ENCODE assay signal across 8 cellular contexts in genomic region chr15:43514241-43515057, GRCh38. TPM values are rescaled to one million over a fixed set of nuclear protein-coding genes. Genes with fewer than 3 reads are reported as not detected.
DNase-seq lines count a peak whose midpoint lies in the region; ATAC-seq and TF ChIP-seq lines count a peak whose summit lies in the region.

No MANE protein-coding gene starts in this region.

- H3K27ac ChIP-seq in BLaER1 (peak overlapping the region; percentile 85), GM23338 (ENCODE audit: low read depth) (no peak overlapping the region), SJCRH30 (peak overlapping the region; percentile 54), esophagus muscularis mucosa (replicated peaks in 1 of 4) (peak overlapping the region in 3 of 4 donors; percentile 8 to 86 (median 9)), osteoblast (ENCODE audit: low read depth, low read length) (peak overlapping the region; percentile 77)

- H3K27me3 ChIP-seq in BLaER1, result no peaks in the 10 kb centered on the region
- H3K27me3 ChIP-seq in GM23338 (ENCODE audit: insufficient read depth), result peaks cover 66% of the 10 kb centered on the region
- H3K27me3 ChIP-seq in SJCRH30, result no peaks in the 10 kb centered on the region
- H3K27me3 ChIP-seq in esophagus muscularis mucosa, result no peaks in the 10 kb centered on the region
- no peaks in the 10 kb centered on the region for H3K27me3 ChIP-seq in osteoblast (ENCODE audit: insufficient read depth, low read length)

- H3K27ac Mint-ChIP-seq in GM23338, result no peak overlapping the region

- H3F3A ChIP-seq in GM23338 (replicated peaks; ENCODE audit: low read depth), result peaks cover 7% of the 10 kb centered on the region

- H3K4me1 ChIP-seq in BLaER1 (peaks cover 76% of the 10 kb centered on the region), GM23338 (ENCODE audit: insufficient read depth) (peaks cover 36% of the 10 kb centered on the region), SJCRH30 (peaks cover 44% of the 10 kb centered on the region), esophagus muscularis mucosa (peaks cover 43 to 68% (median 64%) of the 10 kb centered on the region in 4 donors), osteoblast (ENCODE audit: insufficient read depth, low read length) (peaks cover 60% of the 10 kb centered on the region)

- no peaks in the 10 kb centered on the region; the same call in 2 of the 3 replicates for H3K36me3 Mint-ChIP-seq in GM23338 (ENCODE audit: low read depth)

- H3K9ac ChIP-seq in BLaER1, result peak overlapping the region; percentile 26; the same call in 1 of the 2 replicates

- H3K79me2 ChIP-seq in GM23338 (replicated peaks; ENCODE audit: insufficient read depth) (no peaks in the 10 kb centered on the region), osteoblast (ENCODE audit: insufficient read depth, low read length) (peaks cover 28% of the 10 kb centered on the region)

- H3K4me3 ChIP-seq in BLaER1 (peak overlapping the region; percentile 46), GM23338 (no peak overlapping the region), SJCRH30 (no peak overlapping the region), esophagus muscularis mucosa (no peak overlapping the region), osteoblast (ENCODE audit: insufficient read depth, low read length) (no peak overlapping the region)

- peak overlapping the region; percentile 99 for H3K4me2 ChIP-seq in BLaER1
- H3K4me2 ChIP-seq in GM23338, result no peak overlapping the region
- peak overlapping the region; percentile 67 for H3K4me2 ChIP-seq in osteoblast (ENCODE audit: insufficient read depth, low read length)

- no peaks in the 10 kb centered on the region for H3K9me3 ChIP-seq in BLaER1
- no peaks in the 10 kb centered on the region for H3K9me3 ChIP-seq in SJCRH30 (replicated peaks)
- no peaks in the 10 kb centered on the region for H3K9me3 ChIP-seq in esophagus muscularis mucosa
- no peaks in the 10 kb centered on the region for H3K9me3 ChIP-seq in osteoblast (ENCODE audit: low read depth, low read length)

- no peak for TF ChIP-seq POLR2A in esophagus muscularis mucosa (IDR thresholded peaks at IDR 0.05; ENCODE audit: low read depth)

- WGBS in esophagus muscularis mucosa, result 54% methylated on average over 4 of the region's 4 CpGs

- H3K36me3 ChIP-seq in BLaER1 (no peaks in the 10 kb centered on the region), GM23338 (ENCODE audit: insufficient read depth) (no peaks in the 10 kb centered on the region), SJCRH30 (no peaks in the 10 kb centered on the region), esophagus muscularis mucosa (no peaks in the 10 kb centered on the region), osteoblast (ENCODE audit: insufficient read depth, low read length) (no peaks in the 10 kb centered on the region)

- no peak overlapping the region; the same call in 1 of the 2 replicates for H2AFZ ChIP-seq in GM23338
- H2AFZ ChIP-seq in osteoblast (ENCODE audit: low read length), result peak overlapping the region; percentile 80

- no peaks in the 10 kb centered on the region for H3K9me2 ChIP-seq in GM23338 (ENCODE audit: insufficient read depth)

- H4K20me1 ChIP-seq in BLaER1 (no peaks in the 10 kb centered on the region), GM23338 (replicated peaks; ENCODE audit: insufficient read depth) (0 out of 2 replicates have a peak, but pooled peaks cover 2% of the 10 kb centered on the region), osteoblast (ENCODE audit: insufficient read depth, low read length) (peaks cover 11% of the 10 kb centered on the region)

- H3K4me1 Mint-ChIP-seq in GM23338, result peaks cover 56% of the 10 kb centered on the region

- peaks cover 52% of the 10 kb centered on the region for H3K27me3 Mint-ChIP-seq in GM23338 (ENCODE audit: insufficient read depth, low read depth, poor library complexity)

- no peaks in the 10 kb centered on the region for H3K9me3 Mint-ChIP-seq in GM23338

- ATAC-seq in GM23338, result peak; percentile 1
- no peak for ATAC-seq in GM19324 (IDR thresholded peaks at IDR 0.05; ENCODE audit: low FRiP score, unreplicated experiment)

- DNase-seq in GM23338 (ENCODE audit: low spot score) (peak; percentile 87), SJCRH30 (peak; percentile 94 to 95), esophagus muscularis mucosa (ENCODE audit: extremely low spot score) (no peak), osteoblast (ENCODE audit: insufficient read length, low spot score, missing footprints) (peak; percentile 73), germinal center (ENCODE audit: low spot score) (no peak)
- DNase-seq in stimulated activated CD4-positive, alpha-beta T cell treated with anti-CD3 and anti-CD28 coated beads, Interleukin-1b, Interleukin-23, amount 100 ng/mL, for 48 hours, result no peak

- TF ChIP-seq EP300 in esophagus muscularis mucosa (IDR thresholded peaks at IDR 0.05), result no peak

- TF ChIP-seq CTCF in GM23338 (conservative IDR thresholded peaks at IDR 0.05; ENCODE audit: low read depth in 2 of 2) (peak; percentile 81 to 83), esophagus muscularis mucosa (IDR thresholded peaks at IDR 0.05) (peak; percentile 32 to 61 (median 34)), osteoblast (IDR thresholded peaks at IDR 0.05; ENCODE audit: extremely low read depth, low read depth, low read length) (peak; percentile 62)

- peak overlapping the region; percentile 40; the same call in 1 of the 3 replicates for H3K4me3 Mint-ChIP-seq in GM23338

- intact Hi-C loops in esophagus muscularis mucosa (cut with DNase I), result no loop called here

TF ChIP-seq in GM23338, 12 proteins besides CTCF, POLR2A, EP300 and RAD21 (continues in another document):
- no peak for TF ChIP-seq REST (IDR thresholded peaks at IDR 0.05; ENCODE audit: unreplicated experiment)
- TF ChIP-seq EZH2 (IDR thresholded peaks at IDR 0.05; ENCODE audit: low read depth, unreplicated experiment), result no peak
- TF ChIP-seq JUNB (IDR thresholded peaks at IDR 0.05; ENCODE audit: unreplicated experiment), result no peak
- no peak for TF ChIP-seq STAT1 (IDR thresholded peaks at IDR 0.05; ENCODE audit: unreplicated experiment)
- TF ChIP-seq ETS1 (IDR thresholded peaks at IDR 0.05), result no peak
- TF ChIP-seq CREB1 (CRISPR knock-in tag; IDR thresholded peaks at IDR 0.05; ENCODE audit: low read depth), result no peak
- TF ChIP-seq POLR2AphosphoS5 (IDR thresholded peaks at IDR 0.05; ENCODE audit: low read depth), result no peak
- TF ChIP-seq NANOG (IDR thresholded peaks at IDR 0.05; ENCODE audit: borderline replicate concordance), result no peak

RNA-seq across cellular contexts. Expression of gene MAP1A, which starts 3.0 kb away (rescaled TPM):
- total RNA-seq in GM23338 (2014; rRNA removed; shearing (Covaris generic)), result 2.0 and 2.3 TPM in 2 replicates
- polyA plus RNA-seq in GM23338 (2016; fragmentation: Nextera tagmentation; extraction: Ambion mirVana), result 0.81 and 0.85 TPM in 2 replicates
- total RNA-seq in SJCRH30 (2014; rRNA removed; shearing (Covaris generic)), result 10.1 and 10.3 TPM in 2 replicates
- total RNA-seq in esophagus muscularis mucosa (10 to 100 TPM; 30.0 to 59.5 (median 37.4) TPM), osteoblast (117 and 121 TPM in 2 replicates)

RNA-seq across cellular contexts. Expression of gene TP53BP1, which starts 21.5 kb away (rescaled TPM):
- total RNA-seq in GM23338 (2014; rRNA removed; shearing (Covaris generic)), result 48.6 and 81.3 TPM in 2 replicates
- polyA plus RNA-seq in GM23338 (2016; fragmentation: Nextera tagmentation; extraction: Ambion mirVana), result 15.5 and 17.7 TPM in 2 replicates
- 44.1 and 44.6 TPM in 2 replicates for total RNA-seq in SJCRH30 (2014; rRNA removed; shearing (Covaris generic))
- total RNA-seq in esophagus muscularis mucosa (10 to 100 TPM; 24.7 to 29.9 (median 27.0) TPM), osteoblast (81.6 and 88.7 TPM in 2 replicates)

Comparison
In these comparisons a context has a peak if more than half of its experiments do, and no peak if none do; other contexts are left out.
1. DNase-seq: peak in GM23338 (single experiment), SJCRH30 (2 of 2) and osteoblast (single experiment); none in esophagus muscularis mucosa (single experiment), stimulated activated CD4-positive, alpha-beta T cell treated with anti-CD3 and anti-CD28 coated beads, Interleukin-1b, Interleukin-23, amount 100 ng/mL, for 48 hours (single experiment) and germinal center (single experiment).
2. Peak in every context shown above with its lines, with median percentiles within 50 percentile points of each other: CTCF ChIP-seq.